In genomic region chr7:138170959-138171703, GRCh38 we compare ENCODE assay signal across 8 cellular contexts.
DNase-seq lines count a peak whose midpoint lies in the region; ATAC-seq and TF ChIP-seq lines count a peak whose summit lies in the region.

No MANE protein-coding gene starts in this region.

- no peak overlapping the region for H3K4me3 Mint-ChIP-seq in activated T-helper 17 cell treated with anti-CD3 and anti-CD28 coated beads, Interleukin-2, amount 50 U/mL, for 72 hours

- peaks cover 50% of the 10 kb centered on the region for H3K27me3 Mint-ChIP-seq in activated T-helper 17 cell treated with anti-CD3 and anti-CD28 coated beads, Interleukin-2, amount 50 U/mL, for 72 hours

- H3K36me3 Mint-ChIP-seq in activated T-helper 17 cell treated with anti-CD3 and anti-CD28 coated beads, Interleukin-2, amount 50 U/mL, for 72 hours (ENCODE audit: low read depth), result no peaks in the 10 kb centered on the region

- peaks cover 9% of the 10 kb centered on the region for H3K9me3 Mint-ChIP-seq in activated T-helper 17 cell treated with anti-CD3 and anti-CD28 coated beads, Interleukin-2, amount 50 U/mL, for 72 hours

- H3K27ac Mint-ChIP-seq in activated T-helper 17 cell treated with anti-CD3 and anti-CD28 coated beads, Interleukin-2, amount 50 U/mL, for 72 hours, result no peak overlapping the region

- no peak for TF ChIP-seq CTCF in GM13976 (IDR thresholded peaks at IDR 0.05; ENCODE audit: borderline replicate concordance, control extremely low read depth, extremely low read depth, insufficient read depth, missing control alignments)
- no peak for TF ChIP-seq CTCF in GM20000 (IDR thresholded peaks at IDR 0.05; ENCODE audit: extremely low read depth, missing control alignments)

- H3K4me1 Mint-ChIP-seq in activated T-helper 17 cell treated with anti-CD3 and anti-CD28 coated beads, Interleukin-2, amount 50 U/mL, for 72 hours, result peaks cover 5% of the 10 kb centered on the region

- in situ Hi-C loops in GM13976 (cut with MboI; ENCODE audit: low sequenced_read_pairs, unreplicated experiment), result loop anchor here (10.0 kb wide), 1 partner anchor 564 kb away; no protein-coding TSS in a partner anchor

- DNase-seq in GM13976 (ENCODE audit: low spot score) (peak; percentile 29), GM20000 (ENCODE audit: low spot score) (peak; percentile 24), HPDE6-E6E7 (ENCODE audit: extremely low spot score) (no peak), DMS153 (lab: John Stamatoyannopoulos, UW) (no peak), DMS153 treated with DMSO at 0.1 percent for 48 hours (lab: John Stamatoyannopoulos, UW; ENCODE audit: unreplicated experiment) (no peak), hippocampal formation (lab: John Stamatoyannopoulos, UW) (no peak)

- ATAC-seq in HG03095 (IDR thresholded peaks at IDR 0.05; ENCODE audit: unreplicated experiment), result peak; percentile 89
- ATAC-seq in activated T-helper 17 cell treated with anti-CD3 and anti-CD28 coated beads, Interleukin-2, amount 50 U/mL, for 72 hours (replicated peaks), result peak; percentile 75

Comparison
In these comparisons a context has a peak if more than half of its experiments do, and no peak if none do; other contexts are left out.
1. DNase-seq: peak in GM13976 (single experiment) and GM20000 (single experiment); none in HPDE6-E6E7 (single experiment), DMS153 (single experiment), DMS153 treated with DMSO at 0.1 percent for 48 hours (single experiment) and hippocampal formation (0 of 2).